22 cellular contexts compared by ENCODE assay signal in the genomic region with DNA sequence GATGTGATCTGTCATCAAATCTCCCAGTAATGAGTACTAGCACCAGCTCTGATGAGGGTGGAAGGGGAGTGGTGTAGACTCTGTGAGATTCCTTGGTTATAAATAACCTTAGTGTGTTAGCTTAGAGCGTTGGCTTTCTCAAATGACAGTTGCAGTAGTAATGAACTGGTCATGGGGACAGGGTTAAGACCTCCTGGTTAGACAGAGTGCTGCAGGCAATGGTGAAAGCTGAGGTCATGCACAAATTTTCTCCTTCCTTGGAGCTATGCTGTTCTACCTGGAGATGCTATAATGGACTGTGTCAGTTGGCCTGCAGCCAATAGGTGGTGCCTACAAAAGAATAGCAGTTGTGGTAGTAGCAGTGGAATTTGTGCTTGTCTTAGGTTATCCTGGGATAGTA.
"Had no signal": no experiment of that assay in that cellular context is flagged by ENCODE, and none has a peak within 500 bp of the region (broad histone marks: within the 10 kb centered on the region; RNA-seq: fewer than 3 reads in every experiment).

No MANE protein-coding gene starts in this region.

- H3K27me3 ChIP-seq: esophagus muscularis mucosa, neutrophil, right atrium auricular region, suprapubic skin, transverse colon, upper lobe of right lung, uterus had no signal

- H3K4me1 ChIP-seq: esophagus muscularis mucosa, parathyroid adenoma, right atrium auricular region, suprapubic skin, transverse colon, upper lobe of right lung, uterus had no signal

- H2AFZ ChIP-seq: parathyroid adenoma had no signal

- FAIRE-seq: endothelial cell of umbilical vein, keratinocyte had no signal

- H3K4me3 ChIP-seq: coronary artery, esophagus muscularis mucosa, lung, right atrium auricular region, suprapubic skin, transverse colon, upper lobe of right lung, uterus had no signal

- H3K79me2 ChIP-seq: parathyroid adenoma had no signal

- H3K9ac ChIP-seq: parathyroid adenoma had no signal

- H3K27ac ChIP-seq: coronary artery, esophagus muscularis mucosa, neutrophil, parathyroid adenoma, right atrium auricular region, suprapubic skin, transverse colon, upper lobe of right lung, uterus had no signal

- ATAC-seq: left lobe of liver; natural killer cell; sciatic nerve; stimulated activated naive CD8-positive, alpha-beta T cell treated with anti-CD3 and anti-CD28 coated beads, Interleukin-15, amount 100 ng/mL, for 72 hours had no signal

- H3K9me3 ChIP-seq: esophagus muscularis mucosa, neutrophil, suprapubic skin, transverse colon, upper lobe of right lung, uterus had no signal

- H3K36me3 ChIP-seq: esophagus muscularis mucosa, neutrophil, right atrium auricular region, suprapubic skin, transverse colon, upper lobe of right lung, uterus had no signal

- DNase-seq: dermis blood vessel endothelial cell; effector memory CD4-positive, alpha-beta T cell; foreskin melanocyte; head of caudate nucleus; natural killer cell; stimulated activated CD4-positive, alpha-beta T cell treated with anti-CD3 and anti-CD28 coated beads, Interleukin-4, amount 100 ng/mL, for 4 hours; stimulated activated naive CD4-positive, alpha-beta T cell; stimulated activated naive CD8-positive, alpha-beta T cell treated with anti-CD3 and anti-CD28 coated beads, Interleukin-15, amount 100 ng/mL, for 72 hours; transverse colon; uterus had no signal
